14 cellular contexts compared by ENCODE assay signal in genomic region chr5:17157916-17158529, GRCh38. TPM values are rescaled to one million over a fixed set of nuclear protein-coding genes. Genes with fewer than 3 reads are reported as not detected.
DNase-seq lines count a peak whose midpoint lies in the region; ATAC-seq, FAIRE-seq and TF ChIP-seq lines count a peak whose summit lies in the region.
"Had no signal": no experiment of that assay in that cellular context is flagged by ENCODE, and none has a peak within 500 bp of the region (broad histone marks: within the 10 kb centered on the region; RNA-seq: fewer than 3 reads in every experiment).

No MANE protein-coding gene starts in this region.

- H3K4me2 ChIP-seq in A549 (no peak overlapping the region), Karpas-422 (ENCODE audit: low read depth, low read length, poor library complexity, severe bottlenecking) (no peak overlapping the region)

- no peak overlapping the region for H3K9ac ChIP-seq in Karpas-422 (ENCODE audit: low read length)

- TF ChIP-seq POLR2A in A549 (IDR thresholded peaks at IDR 0.05; ENCODE audit: low read length): no peak

- H3K36me3 ChIP-seq in bronchial epithelial cell (ENCODE audit: control insufficient read depth, insufficient read depth, low read length): no peaks in the 10 kb centered on the region
- H3K36me3 ChIP-seq in kidney epithelial cell (ENCODE audit: control insufficient read depth, insufficient read depth, low read length): no peaks in the 10 kb centered on the region
- H3K36me3 ChIP-seq in Karpas-422 (ENCODE audit: insufficient read depth, low read length): no peaks in the 10 kb centered on the region
- H3K36me3 ChIP-seq in effector memory CD4-positive, alpha-beta T cell (ENCODE audit: control insufficient read depth, insufficient read depth, low read length): no peaks in the 10 kb centered on the region

- H3K4me1 ChIP-seq in A549 (peaks cover 22% of the 10 kb centered on the region), Karpas-422 (ENCODE audit: low read length) (no peaks in the 10 kb centered on the region; the same call in 1 of the 2 replicates)
- H3K4me1 ChIP-seq in effector memory CD4-positive, alpha-beta T cell (ENCODE audit: control insufficient read depth, insufficient read depth, low read length, poor library complexity, severe bottlenecking): no peaks in the 10 kb centered on the region

- no peak overlapping the region for H3K4me3 ChIP-seq in A549
- no peak overlapping the region for H3K4me3 ChIP-seq in bronchial epithelial cell (ENCODE audit: low read depth, low read length)
- H3K4me3 ChIP-seq in kidney epithelial cell (ENCODE audit: low read depth, low read length): no peak overlapping the region
- H3K4me3 ChIP-seq in Karpas-422 (ENCODE audit: low read length): no peak overlapping the region
- H3K4me3 ChIP-seq in effector memory CD4-positive, alpha-beta T cell (ENCODE audit: insufficient read depth, low read depth, low read length, poor library complexity, severe bottlenecking): no peak overlapping the region

- H4K20me1 ChIP-seq in Karpas-422 (ENCODE audit: insufficient read depth, low read depth, low read length): no peaks in the 10 kb centered on the region

- no peaks in the 10 kb centered on the region for H3K9me3 ChIP-seq in A549
- H3K9me3 ChIP-seq in Karpas-422 (ENCODE audit: low read length): no peaks in the 10 kb centered on the region
- H3K9me3 ChIP-seq in effector memory CD4-positive, alpha-beta T cell (ENCODE audit: control insufficient read depth, low read length): no peaks in the 10 kb centered on the region

- DNase-seq in A549 (ENCODE audit: low read depth in 1 of 2, low spot score in 1 of 2) (peak in 1 of 2 experiments; percentile 79), HS-5 (ENCODE audit: low read depth) (peak; percentile 81), bronchial epithelial cell (ENCODE audit: low read depth) (peak; percentile 98), kidney epithelial cell (ENCODE audit: low read depth) (peak; percentile 84), Karpas-422 (no peak)
- DNase-seq in effector memory CD4-positive, alpha-beta T cell: no peak
- DNase-seq: activated CD8-positive, alpha-beta T cell treated with anti-CD3 and anti-CD28 coated beads, Interleukin-2, amount 10 ng/mL, durations not matched to agents 7 days and 5 days; GF-D8; NCI-H1694 had no signal

- ATAC-seq in A549 (peak; percentile 85 to 89), GM21786 (IDR thresholded peaks at IDR 0.05; ENCODE audit: unreplicated experiment) (no peak), GM21723 (IDR thresholded peaks at IDR 0.05; ENCODE audit: unreplicated experiment) (no peak)
- ATAC-seq: activated CD8-positive, alpha-beta T cell treated with anti-CD3 and anti-CD28 coated beads, Interleukin-2, amount 10 ng/mL, durations not matched to agents 7 days and 5 days; activated naive CD4-positive, alpha-beta T cell treated with anti-CD3 and anti-CD28 coated beads, Interleukin-2, amount 50 U/mL, for 72 hours had no signal

- H3K27me3 ChIP-seq in bronchial epithelial cell (ENCODE audit: control insufficient read depth, insufficient read depth, low read length) (no peaks in the 10 kb centered on the region), kidney epithelial cell (ENCODE audit: control insufficient read depth, insufficient read depth, low read length) (no peaks in the 10 kb centered on the region), Karpas-422 (ENCODE audit: low read length) (no peaks in the 10 kb centered on the region)
- H3K27me3 ChIP-seq in effector memory CD4-positive, alpha-beta T cell (replicated peaks; ENCODE audit: control insufficient read depth, insufficient read depth, low read length, poor library complexity, severe bottlenecking): no peaks in the 10 kb centered on the region

- H3K79me2 ChIP-seq in Karpas-422 (ENCODE audit: low read length): no peaks in the 10 kb centered on the region

- H3K27ac ChIP-seq in A549: peak overlapping the region; percentile 62 to 74
- no peak overlapping the region for H3K27ac ChIP-seq in Karpas-422 (ENCODE audit: low read length)
- no peak overlapping the region for H3K27ac ChIP-seq in effector memory CD4-positive, alpha-beta T cell (ENCODE audit: insufficient read depth, low read length, poor library complexity, severe bottlenecking)

- no peak for TF ChIP-seq EP300 in A549 (IDR thresholded peaks at IDR 0.05)

- CTCF ChIA-PET in A549 (lab: Yijun Ruan, JAX): interaction anchor here (0.6 to 4.4 kb wide), 4 partner anchors 23 to 242 kb away, joined by 4 to 32 read pairs (median 19); no protein-coding TSS in a partner anchor

- H3K9me2 ChIP-seq in Karpas-422 (replicated peaks; ENCODE audit: insufficient read depth, low read length): no peaks in the 10 kb centered on the region

- TF ChIP-seq RAD21 in A549 (conservative IDR thresholded peaks at IDR 0.05 in 1 of 2, IDR thresholded peaks at IDR 0.05 in 1 of 2): no peak

- H2AFZ ChIP-seq in Karpas-422 (ENCODE audit: low read length): no peak overlapping the region

- POLR2A ChIA-PET in A549 (lab: Yijun Ruan, JAX): interaction anchor here (1.6 kb wide), 1 partner anchor 23 kb away, joined by 3 read pairs; no protein-coding TSS in a partner anchor

- FAIRE-seq in A549 (lab: Jason Lieb, UNC) (no peak), bronchial epithelial cell (lab: Jason Lieb, UNC) (no peak)
- FAIRE-seq: A204.1, islet of Langerhans had no signal

- TF ChIP-seq CTCF in A549 (IDR thresholded peaks at IDR 0.05) (no peak), bronchial epithelial cell (IDR thresholded peaks at IDR 0.05; ENCODE audit: insufficient read depth, low read length, severe bottlenecking) (no peak), kidney epithelial cell (IDR thresholded peaks at IDR 0.05; ENCODE audit: insufficient read depth, low read length, poor library complexity, severe bottlenecking) (no peak)

- WGBS in A549 (ENCODE audit: missing lambda C conversion rate): 77% methylated on average over 7 of the region's 7 CpGs

TF ChIP-seq in A549, 52 proteins besides CTCF, POLR2A, EP300 and RAD21:
- TF ChIP-seq ZSCAN20 (CRISPR knock-in tag; IDR thresholded peaks at IDR 0.05) (no peak), ESRRA (IDR thresholded peaks at IDR 0.05; ENCODE audit: borderline replicate concordance, low read length) (no peak), GATA3 (IDR thresholded peaks at IDR 0.05; ENCODE audit: borderline replicate concordance) (no peak; the same call in 1 of the 2 replicates), REST (IDR thresholded peaks at IDR 0.05) (no peak), HES2 (IDR thresholded peaks at IDR 0.05) (no peak), CEBPB (IDR thresholded peaks at IDR 0.05) (peak; percentile 13 to 68; a peak in 3 of 4 replicates), MYC (IDR thresholded peaks at IDR 0.05; ENCODE audit: borderline replicate concordance, low read length) (no peak), FOSL2 (IDR thresholded peaks at IDR 0.05) (no peak), FOSL2 (CRISPR knock-in tag; IDR thresholded peaks at IDR 0.05) (0 out of 2 replicates have a peak, but pooled peaks have one; percentile 23), MAFK (IDR thresholded peaks at IDR 0.05; ENCODE audit: partially characterized antibody) (peak; percentile 72)

RNA-seq across cellular contexts. Expression of gene BASP1, which starts 59.4 kb away (rescaled TPM):
- 369 and 454 TPM in 2 replicates for polyA plus RNA-seq in A549 (2011; rRNA removed)
- 308 and 386 TPM in 2 replicates for polyA plus RNA-seq in A549 (2012; cell fraction: cytosol; rRNA removed)
- 121 and 135 TPM in 2 replicates for polyA plus RNA-seq in A549 (2012; cell fraction: nucleus; rRNA removed)
- 381 to 414 TPM (median 391 TPM) in 3 replicates for polyA plus RNA-seq in A549 (2017; fragmentation: RNase III; extraction: RNeasy Plus Mini Kit Qiagen cat#74134 plus additional on column Dnase treatment)
- polyA minus RNA-seq in A549 (2011; rRNA and poly(A)+ RNA removed): 48.8 and 53.9 TPM in 2 replicates
- total RNA-seq in bronchial epithelial cell: 78.7 and 80.4 TPM in 2 replicates
- total RNA-seq in kidney epithelial cell: 101 and 120 TPM in 2 replicates
- total RNA-seq in Karpas-422 (2014; rRNA removed; shearing (Covaris generic); ENCODE audit: low replicate concordance): 25.8 and 34.6 TPM in 2 replicates
- total RNA-seq: activated CD8-positive, alpha-beta T cell treated with anti-CD3 and anti-CD28 coated beads, Interleukin-2, amount 10 ng/mL, durations not matched to agents 7 days and 5 days had no signal

Comparison
In these comparisons a context has a peak if more than half of its experiments do, and no peak if none do; other contexts are left out.
1. ATAC-seq: peak in A549 (2 of 2); none in GM21786 (single experiment) and GM21723 (single experiment).
2. DNase-seq: peak in HS-5 (single experiment), bronchial epithelial cell (single experiment) and kidney epithelial cell (single experiment); none in Karpas-422 (single experiment) and effector memory CD4-positive, alpha-beta T cell (0 of 3).
3. H3K27ac ChIP-seq: peak in A549 (2 of 2); none in Karpas-422 (single experiment) and effector memory CD4-positive, alpha-beta T cell (single experiment).